8 cellular contexts compared by ENCODE assay signal in the genomic region with DNA sequence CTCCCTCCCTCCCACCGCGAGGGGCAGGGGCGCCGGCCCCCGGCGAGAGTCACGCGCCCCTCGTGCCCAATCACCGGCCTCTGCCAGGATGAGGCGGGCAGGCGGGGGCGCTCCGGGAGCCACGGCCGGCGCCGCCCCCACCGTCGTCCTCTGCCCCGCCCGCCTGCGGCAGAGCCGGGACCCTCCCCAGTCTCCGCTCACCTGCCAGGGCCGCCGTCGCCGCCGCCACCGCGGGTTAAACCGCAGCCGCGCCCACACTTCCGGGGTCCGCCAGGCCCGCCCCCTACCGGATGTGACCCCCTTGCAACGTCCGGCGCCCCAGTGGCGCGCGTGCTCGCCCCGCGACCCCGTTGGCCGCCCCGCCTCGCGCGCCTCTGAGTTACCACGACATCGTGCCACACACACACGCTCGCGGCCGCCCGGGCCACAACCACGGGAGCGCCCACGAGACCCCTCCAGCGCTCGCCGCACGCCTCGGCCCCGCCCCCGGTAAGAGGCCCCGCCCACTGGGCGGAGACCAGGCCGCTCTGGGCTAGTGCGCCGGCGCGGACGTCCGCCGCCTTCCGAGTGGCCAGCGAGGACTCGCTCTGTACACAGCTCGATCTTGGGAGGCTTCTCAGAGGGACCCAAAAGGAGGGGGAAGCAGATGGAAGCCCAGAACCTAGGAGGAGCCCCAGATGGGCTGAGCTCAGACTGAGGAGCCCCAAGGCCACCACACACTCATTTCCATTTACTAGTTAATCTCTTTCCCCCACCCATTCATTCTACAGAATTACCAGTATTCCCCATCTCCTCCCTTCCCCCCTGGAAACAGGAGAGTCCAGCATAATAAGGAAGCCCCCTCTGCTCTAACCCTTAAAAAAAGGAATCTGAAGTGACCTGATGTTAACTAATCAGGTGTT. TPM values are rescaled to one million over a fixed set of nuclear protein-coding genes. Genes with fewer than 3 reads are reported as not detected.
DNase-seq lines count a peak whose midpoint lies in the region; ATAC-seq and TF ChIP-seq lines count a peak whose summit lies in the region.

VPS37C (minus strand) TSS at position 237 of the 902 bp plus-strand sequence. CDS start 22,597 bp downstream, outside the sequence.

- H3K27ac ChIP-seq in CD4-positive, alpha-beta T cell (ENCODE audit: low read depth, low read length): peak within 1 kb of the TSS; percentile 85
- peak within 1 kb of the TSS; percentile 74 to 99 (median 96) for H3K27ac ChIP-seq in dorsolateral prefrontal cortex

- peak within 1 kb of the TSS; percentile 85 for H3K27ac Mint-ChIP-seq in CD4-positive, alpha-beta T cell
- H3K27ac Mint-ChIP-seq in activated CD4-positive, alpha-beta memory T cell treated with anti-CD3 and anti-CD28 coated beads, Interleukin-2, amount 10 ng/mL, durations not matched to agents 7 days and 5 days: peak within 1 kb of the TSS; percentile 92

- POLR2A ChIA-PET in CD4-positive, alpha-beta T cell (lab: Charles Lee): interaction anchor here (0.6 to 1.7 kb wide), 9 partner anchors 9 to 246 kb away, joined by 3 to 5 read pairs (median 4); partner anchors contain the start of gene CD6
- POLR2A ChIA-PET in activated CD4-positive, alpha-beta memory T cell treated with anti-CD3 and anti-CD28 coated beads, Interleukin-2, amount 10 ng/mL, durations not matched to agents 7 days and 5 days (lab: Charles Lee): interaction anchor here (0.6 to 1.5 kb wide), 5 partner anchors 111 to 245 kb away, joined by 3 to 5 read pairs (median 3); partner anchors contain the start of gene TMEM138

- no peak for TF ChIP-seq CTCF in CD4-positive, alpha-beta T cell (IDR thresholded peaks at IDR 0.05)
- TF ChIP-seq CTCF in dorsolateral prefrontal cortex (IDR thresholded peaks at IDR 0.05 in 54 of 56, conservative IDR thresholded peaks at IDR 0.05 in 2 of 56; ENCODE audit: low read depth in 1 of 56, partially characterized antibody in 56 of 56): peak in 50 of 56 donors; percentile 12 to 71 (median 47)
- no peak for TF ChIP-seq CTCF in lower leg skin (IDR thresholded peaks at IDR 0.05)

- DNase-seq in CD4-positive, alpha-beta T cell: peak; percentile 78 to 94 (median 88)
- DNase-seq in NCI-H82 treated with DMSO at 0.1 percent for 48 hours (lab: John Stamatoyannopoulos, UW; ENCODE audit: unreplicated experiment) (peak; percentile 61), dorsolateral prefrontal cortex (peak; percentile 80 to 95 (median 88)), lower leg skin (ENCODE audit: low spot score in 2 of 2) (peak; percentile 74 to 97)
- DNase-seq in activated CD4-positive, alpha-beta memory T cell treated with anti-CD3 and anti-CD28 coated beads, Interleukin-2, amount 10 ng/mL, durations not matched to agents 7 days and 5 days: peak; percentile 93
- DNase-seq in stimulated activated CD4-positive, alpha-beta T cell treated with anti-CD3 and anti-CD28 coated beads, Interleukin-4, amount 100 ng/mL, for 4 hours: peak; percentile 88 to 91

- H3K9me3 ChIP-seq in CD4-positive, alpha-beta T cell (ENCODE audit: control insufficient read depth, low read length): no peaks in the 10 kb centered on the region

- H3K9me3 Mint-ChIP-seq in CD4-positive, alpha-beta T cell: no peaks in the 10 kb centered on the region
- no peaks in the 10 kb centered on the region for H3K9me3 Mint-ChIP-seq in activated CD4-positive, alpha-beta memory T cell treated with anti-CD3 and anti-CD28 coated beads, Interleukin-2, amount 10 ng/mL, durations not matched to agents 7 days and 5 days

- peak in 1 of 2 donors; percentile 2 for TF ChIP-seq POLR2A in lower leg skin (IDR thresholded peaks at IDR 0.05)

- peak; percentile 73 for ATAC-seq in CD4-positive, alpha-beta T cell (ENCODE audit: poor library complexity)
- ATAC-seq in GM19452 (IDR thresholded peaks at IDR 0.05; ENCODE audit: unreplicated experiment) (peak; percentile 71), HG03571 (IDR thresholded peaks at IDR 0.05; ENCODE audit: unreplicated experiment) (peak; percentile 60)

- H3K4me3 ChIP-seq in dorsolateral prefrontal cortex (peak within 1 kb of the TSS; percentile 63 to 98 (median 83)), lower leg skin (ENCODE audit: low read depth, poor library complexity, severe bottlenecking) (peak within 1 kb of the TSS; percentile 70)

- no peaks in the 10 kb centered on the region for H3K27me3 ChIP-seq in CD4-positive, alpha-beta T cell (ENCODE audit: control insufficient read depth, insufficient read depth, low read length)
- H3K27me3 ChIP-seq in dorsolateral prefrontal cortex: no peaks in the 10 kb centered on the region

- H3K4me1 Mint-ChIP-seq in CD4-positive, alpha-beta T cell (ENCODE audit: low read depth): peaks cover 62% of the 10 kb centered on the region
- H3K4me1 Mint-ChIP-seq in activated CD4-positive, alpha-beta memory T cell treated with anti-CD3 and anti-CD28 coated beads, Interleukin-2, amount 10 ng/mL, durations not matched to agents 7 days and 5 days: peaks cover 48% of the 10 kb centered on the region

- 1 to 2% methylated on average over 30 to 67 of the region's 85 CpGs for WGBS in lower leg skin, 2 donors

- CTCF ChIA-PET in CD4-positive, alpha-beta T cell (lab: Charles Lee): interaction anchor here (1.2 to 1.4 kb wide), 2 partner anchors 78 to 246 kb away, joined by 4 read pairs; no protein-coding TSS in a partner anchor
- CTCF ChIA-PET in activated CD4-positive, alpha-beta memory T cell treated with anti-CD3 and anti-CD28 coated beads, Interleukin-2, amount 10 ng/mL, durations not matched to agents 7 days and 5 days (lab: Charles Lee): interaction anchor here (1.1 to 1.9 kb wide), 2 partner anchors 25 to 27 kb away, joined by 3 to 5 read pairs; no protein-coding TSS in a partner anchor

- H3K27me3 Mint-ChIP-seq in CD4-positive, alpha-beta T cell: no peaks in the 10 kb centered on the region
- H3K27me3 Mint-ChIP-seq in activated CD4-positive, alpha-beta memory T cell treated with anti-CD3 and anti-CD28 coated beads, Interleukin-2, amount 10 ng/mL, durations not matched to agents 7 days and 5 days: no peaks in the 10 kb centered on the region

- intact Hi-C loops in CD4-positive, alpha-beta T cell (cut with DNase I, micrococcal nuclease): loop anchor here in 1 of 2 experiments (1.0 to 2.0 kb wide), 2 partner anchors 255 to 321 kb away; partner anchors contain the start of gene PRPF19
- intact Hi-C loops in dorsolateral prefrontal cortex (cut with DNase I) (loop anchor here (5.0 to 10.0 kb wide), 3 partner anchors 203 to 249 kb away; partner anchors contain the start of genes CYB561A3 (in 1 of the 2), TMEM109 (in 1 of the 2), TMEM132A (in 1 of the 2) and TMEM138 (in 1 of the 2)), lower leg skin (cut with DNase I; ENCODE audit: low total_unique reads) (no loop called here)

- peaks cover 10% of the 10 kb centered on the region for H3K36me3 Mint-ChIP-seq in CD4-positive, alpha-beta T cell (ENCODE audit: low read depth)
- H3K36me3 Mint-ChIP-seq in activated CD4-positive, alpha-beta memory T cell treated with anti-CD3 and anti-CD28 coated beads, Interleukin-2, amount 10 ng/mL, durations not matched to agents 7 days and 5 days (ENCODE audit: low read depth): peaks cover 3% of the 10 kb centered on the region

- peak within 1 kb of the TSS; percentile 91 for H3K4me3 Mint-ChIP-seq in CD4-positive, alpha-beta T cell
- peak within 1 kb of the TSS; percentile 88 for H3K4me3 Mint-ChIP-seq in activated CD4-positive, alpha-beta memory T cell treated with anti-CD3 and anti-CD28 coated beads, Interleukin-2, amount 10 ng/mL, durations not matched to agents 7 days and 5 days

RNA-seq across cellular contexts. Expression of gene VPS37C, which starts in this region (rescaled TPM):
- 1 to 10 TPM; 1.8 to 2.0 TPM for total RNA-seq in CD4-positive, alpha-beta T cell
- 1 to 10 TPM; 6.1 to 7.5 TPM for total RNA-seq in activated CD4-positive, alpha-beta memory T cell treated with anti-CD3 and anti-CD28 coated beads, Interleukin-2, amount 10 ng/mL, durations not matched to agents 7 days and 5 days
- total RNA-seq in dorsolateral prefrontal cortex (10 to 100 TPM; 15.7 to 30.0 (median 20.6) TPM), lower leg skin (10 to 100 TPM; 19.6 to 27.6 (median 26.7) TPM)

Comparison
In these comparisons a context has a peak if more than half of its experiments do, and no peak if none do; other contexts are left out.
1. Peak in every context shown above with its lines: DNase-seq, ATAC-seq, H3K4me3 ChIP-seq and H3K27ac ChIP-seq.
2. CTCF ChIP-seq: peak in dorsolateral prefrontal cortex (50 of 56); none in CD4-positive, alpha-beta T cell (single experiment) and lower leg skin (0 of 3).